ENCODE assay signal across 9 cellular contexts in the genomic region with DNA sequence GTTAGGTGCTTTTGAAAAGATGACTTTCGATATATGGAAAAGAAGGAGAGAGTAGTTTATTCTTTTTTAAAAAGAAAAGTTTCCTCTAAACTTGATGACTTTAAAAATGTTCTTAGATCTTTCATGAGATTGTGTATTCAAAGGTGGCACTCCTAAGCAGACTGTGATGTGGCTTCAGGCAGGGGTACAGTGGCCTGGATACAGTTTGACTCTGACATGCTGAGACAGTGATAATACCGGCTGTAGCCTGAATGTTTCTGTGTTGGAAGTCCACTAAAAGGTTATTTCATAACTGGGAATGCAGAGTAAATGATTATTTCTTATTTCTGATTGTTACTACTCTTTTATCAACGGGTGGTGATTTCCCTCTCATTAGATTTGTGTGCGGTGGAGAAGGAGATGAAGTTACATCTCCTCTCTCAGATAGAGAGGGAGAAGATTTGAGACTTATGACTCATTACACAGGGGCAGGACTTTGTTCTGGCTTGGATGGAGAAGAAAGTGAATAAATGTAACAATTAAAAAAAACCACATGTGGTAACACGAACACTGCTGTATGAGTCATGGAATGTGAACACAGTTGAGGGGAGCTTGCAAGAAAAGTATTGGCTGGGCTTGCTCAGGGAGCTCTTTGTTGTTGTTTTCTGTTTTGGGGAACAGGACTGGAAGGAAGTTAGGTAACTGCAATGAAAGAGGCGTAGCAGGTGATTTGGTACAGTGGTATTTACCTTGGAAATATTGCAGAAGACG. TPM values are rescaled to one million over a fixed set of nuclear protein-coding genes. Genes with fewer than 3 reads are reported as not detected.
A peak's percentile ranks its signal among the peaks of the same experiment; 100 is the strongest.
DNase-seq lines count a peak whose midpoint lies in the region; ATAC-seq and TF ChIP-seq lines count a peak whose summit lies in the region.
"Had no signal": no experiment of that assay in that cellular context is flagged by ENCODE, and none has a peak within 500 bp of the region (broad histone marks: within the 10 kb centered on the region; RNA-seq: fewer than 3 reads in every experiment).

No MANE protein-coding gene starts in this region.

- no peak for TF ChIP-seq EP300 in tibial nerve (IDR thresholded peaks at IDR 0.05)

- H3K4me3 ChIP-seq in tibial nerve = no peak overlapping the region

- no peak for TF ChIP-seq POLR2A in tibial nerve (IDR thresholded peaks at IDR 0.05)

- peak; percentile 68 for ATAC-seq in GM18870 (IDR thresholded peaks at IDR 0.05; ENCODE audit: unreplicated experiment)

- H3K9me3 Mint-ChIP-seq in activated naive CD4-positive, alpha-beta T cell treated with anti-CD3 and anti-CD28 coated beads, Interleukin-2, amount 50 U/mL, for 24 hours = peaks cover 5% of the 10 kb centered on the region
- H3K9me3 Mint-ChIP-seq: nephron had no signal

- peaks cover 0 to 8% (median 0%) of the 10 kb centered on the region in 4 donors for H3K4me1 ChIP-seq in tibial nerve

- no peaks in the 10 kb centered on the region for H3K27me3 ChIP-seq in tibial nerve

- no peaks in the 10 kb centered on the region for H3K9me3 ChIP-seq in tibial nerve

- 60 to 69% methylated on average over 7 of the region's 7 CpGs for WGBS in tibial nerve, 2 donors

- H3K4me3 Mint-ChIP-seq in activated naive CD4-positive, alpha-beta T cell treated with anti-CD3 and anti-CD28 coated beads, Interleukin-2, amount 50 U/mL, for 24 hours = peak overlapping the region; percentile 11
- H3K4me3 Mint-ChIP-seq: nephron had no signal

- no peaks in the 10 kb centered on the region for H3K36me3 Mint-ChIP-seq in activated naive CD4-positive, alpha-beta T cell treated with anti-CD3 and anti-CD28 coated beads, Interleukin-2, amount 50 U/mL, for 24 hours

- peak overlapping the region; percentile 60 for H3K27ac Mint-ChIP-seq in activated naive CD4-positive, alpha-beta T cell treated with anti-CD3 and anti-CD28 coated beads, Interleukin-2, amount 50 U/mL, for 24 hours
- H3K27ac Mint-ChIP-seq: nephron had no signal

- peaks cover 31% of the 10 kb centered on the region for H3K4me1 Mint-ChIP-seq in activated naive CD4-positive, alpha-beta T cell treated with anti-CD3 and anti-CD28 coated beads, Interleukin-2, amount 50 U/mL, for 24 hours

- H3K27ac ChIP-seq in tibial nerve = no peak overlapping the region

- peaks cover 1% of the 10 kb centered on the region for H3K27me3 Mint-ChIP-seq in activated naive CD4-positive, alpha-beta T cell treated with anti-CD3 and anti-CD28 coated beads, Interleukin-2, amount 50 U/mL, for 24 hours

- TF ChIP-seq CTCF in tibial nerve (IDR thresholded peaks at IDR 0.05) = no peak

- H3K36me3 ChIP-seq in tibial nerve = no peaks in the 10 kb centered on the region

- DNase-seq in HT-29 (ENCODE audit: low spot score) (peak; percentile 73), kidney tubule cell (ENCODE audit: low spot score) (peak; percentile 84), tibial nerve (ENCODE audit: low spot score in 2 of 2) (no peak), NCI-H2107 (lab: John Stamatoyannopoulos, UW) (no peak), GM19240 (ENCODE audit: insufficient read length, low spot score) (no peak)

RNA-seq across cellular contexts. Expression of gene SPTSSB, which starts 21.6 kb away (rescaled TPM):
- total RNA-seq in HT-29 (2014; rRNA removed; shearing (Covaris generic)) = 0.33 and 0.52 TPM in 2 replicates
- under 1 TPM in 1 of 4 donors, not detected in 3; 0.63 TPM for total RNA-seq in tibial nerve
- total RNA-seq: T-helper 1 cell treated with Interleukin-12 subunit alpha and Interleukin-12 subunit beta and Interleukin-4 antibody, amounts not matched to agents 30 ng/mL and 1 ng/mL, for 36 hours had no signal

Comparison
In these comparisons a context has a peak if more than half of its experiments do, and no peak if none do; other contexts are left out.
1. DNase-seq: peak in HT-29 (single experiment) and kidney tubule cell (single experiment); none in tibial nerve (0 of 2), NCI-H2107 (single experiment) and GM19240 (single experiment).